Comparison of ENCODE assay signal across 11 cellular contexts in genomic region chr3:84724877-84725276, GRCh38.
DNase-seq lines count a peak whose midpoint lies in the region; ATAC-seq and TF ChIP-seq lines count a peak whose summit lies in the region.
"Had no signal": no experiment of that assay in that cellular context is flagged by ENCODE, and none has a peak within 500 bp of the region (broad histone marks: within the 10 kb centered on the region; RNA-seq: fewer than 3 reads in every experiment).

No MANE protein-coding gene starts in this region.

- DNase-seq in DMS53 (lab: John Stamatoyannopoulos, UW) (peak; percentile 63), SK-N-DZ (ENCODE audit: low spot score) (peak; percentile 16), kidney glomerular epithelial cell (lab: John Stamatoyannopoulos, UW) (peak; percentile 38), NCI-H1417 treated with DMSO at 0.1 percent for 48 hours (lab: John Stamatoyannopoulos, UW) (no peak), GM10248 (ENCODE audit: extremely low spot score) (no peak)
- DNase-seq in activated naive CD4-positive, alpha-beta T cell (lab: John Stamatoyannopoulos, UW) = no peak
- DNase-seq: activated CD8-positive, alpha-beta memory T cell treated with anti-CD3 and anti-CD28 coated beads, Interleukin-2, amount 50 U/mL, for 48 hours; testis had no signal

- POLR2A ChIA-PET in GM10248 (lab: Yijun Ruan, JAX) = no interaction called here

- TF ChIP-seq CTCF in GM10248 (IDR thresholded peaks at IDR 0.05; ENCODE audit: control extremely low read depth, extremely low read depth, low read depth, missing control alignments) = no peak

- ATAC-seq in HG03196 (IDR thresholded peaks at IDR 0.05; ENCODE audit: unreplicated experiment) = peak; percentile 96
- ATAC-seq in GM18907 (IDR thresholded peaks at IDR 0.05; ENCODE audit: unreplicated experiment) = no peak
- ATAC-seq: HepG2 had no signal

- CTCF ChIA-PET in GM10248 (lab: Yijun Ruan, JAX) = no interaction called here

Comparison
In these comparisons a context has a peak if more than half of its experiments do, and no peak if none do; other contexts are left out.
1. DNase-seq: peak in DMS53 (single experiment), SK-N-DZ (single experiment) and kidney glomerular epithelial cell (single experiment); none in activated naive CD4-positive, alpha-beta T cell (0 of 4), NCI-H1417 treated with DMSO at 0.1 percent for 48 hours (single experiment) and GM10248 (single experiment).